ENCODE assay signal across 18 cellular contexts in genomic region chr9:126532489-126532888, GRCh38.
A peak's percentile ranks its signal among the peaks of the same experiment; 100 is the strongest.
DNase-seq lines count a peak whose midpoint lies in the region; ATAC-seq and TF ChIP-seq lines count a peak whose summit lies in the region.
"Had no signal": no experiment of that assay in that cellular context is flagged by ENCODE, and none has a peak within 500 bp of the region (broad histone marks: within the 10 kb centered on the region; RNA-seq: fewer than 3 reads in every experiment).

No MANE protein-coding gene starts in this region.

- H3K36me3 ChIP-seq in IMR-90 (ENCODE audit: control insufficient read depth, insufficient read depth, low read length) (no peaks in the 10 kb centered on the region), mesendoderm (ENCODE audit: control insufficient read depth, insufficient read depth, low read length) (no peaks in the 10 kb centered on the region)

- in situ Hi-C loops in IMR-90 (cut with MboI; ENCODE audit: low sequenced_read_pairs), result no loop called here

- no peak for DNase-seq in IMR-90
- no peak for DNase-seq in mesendoderm
- no peak for DNase-seq in activated CD4-positive, alpha-beta memory T cell treated with anti-CD3 and anti-CD28 coated beads, Interleukin-2, amount 10 ng/mL, durations not matched to agents 7 days and 5 days
- DNase-seq in central memory CD4-positive, alpha-beta T cell, result no peak
- DNase-seq in NCI-H2171 (lab: John Stamatoyannopoulos, UW), result no peak
- DNase-seq: activated CD4-positive, alpha-beta memory T cell treated with anti-CD3 and anti-CD28 coated beads for 36 hours; activated naive CD4-positive, alpha-beta T cell treated with anti-CD3 and anti-CD28 coated beads, Interleukin-2, amount 50 U/mL, for 16 hours; activated T-cell treated with anti-CD3 and anti-CD28 coated beads, Interleukin-2, amount 50 U/mL, for 1 hour; hippocampal formation; mammary epithelial cell; NCI-H1048; NCI-H510A treated with DMSO at 0.1 percent for 48 hours; retina had no signal

- H4K8ac ChIP-seq in IMR-90 (ENCODE audit: low read depth in 2 of 2, low read length in 2 of 2) (no peak overlapping the region), mesendoderm (ENCODE audit: low read depth, low read length) (no peak overlapping the region)

- H3K27ac Mint-ChIP-seq in stimulated activated memory B cell treated with anti-CD40 and anti-IgM and Interleukin-4, amounts not matched to agents 10 μg/mL and 1 μg/mL and 100 μg/mL, for 72 hours, result peak overlapping the region; percentile 95
- H3K27ac Mint-ChIP-seq in activated CD4-positive, alpha-beta memory T cell treated with anti-CD3 and anti-CD28 coated beads, Interleukin-2, amount 10 ng/mL, durations not matched to agents 7 days and 5 days, result no peak overlapping the region
- H3K27ac Mint-ChIP-seq: activated CD4-positive, alpha-beta memory T cell treated with anti-CD3 and anti-CD28 coated beads for 36 hours; T-helper 1 cell treated with Interleukin-12 subunit alpha and Interleukin-12 subunit beta and Interleukin-4 antibody, amounts not matched to agents 30 μg/mL and 1 μg/mL, for 36 hours had no signal

- no peak overlapping the region for H2AK5ac ChIP-seq in IMR-90 (ENCODE audit: low read depth, low read length)
- no peak overlapping the region for H2AK5ac ChIP-seq in mesendoderm (ENCODE audit: low read length)

- H3K27ac ChIP-seq in IMR-90 (ENCODE audit: insufficient read depth, low read length) (no peak overlapping the region), mesendoderm (ENCODE audit: low read depth, low read length) (no peak overlapping the region)
- H3K27ac ChIP-seq: VCaP had no signal

- H2BK5ac ChIP-seq in IMR-90 (ENCODE audit: low read depth, low read length, poor library complexity, severe bottlenecking) (no peak overlapping the region), mesendoderm (ENCODE audit: low read length) (no peak overlapping the region)

- H3K23ac ChIP-seq in IMR-90 (ENCODE audit: low read depth, low read length) (no peak overlapping the region), mesendoderm (ENCODE audit: low read length) (peak overlapping the region; percentile 38)

- no TSS peak for BruUV-seq in IMR-90 (replicated peaks; lab: Mats Ljungman, UMichigan)

- no peaks in the 10 kb centered on the region for H3K9me3 ChIP-seq in IMR-90 (ENCODE audit: control insufficient read depth, insufficient read depth, low read length)

- no peak overlapping the region for H2BK20ac ChIP-seq in IMR-90 (ENCODE audit: low read depth, low read length)

- no peak overlapping the region for H3K56ac ChIP-seq in IMR-90 (ENCODE audit: extremely low read depth, insufficient read depth, low read length)
- peak overlapping the region; percentile 19 for H3K56ac ChIP-seq in mesendoderm (ENCODE audit: low read length)

- H3K4me3 Mint-ChIP-seq in stimulated activated memory B cell treated with anti-CD40 and anti-IgM and Interleukin-4, amounts not matched to agents 10 μg/mL and 1 μg/mL and 100 μg/mL, for 72 hours, result no peak overlapping the region
- no peak overlapping the region for H3K4me3 Mint-ChIP-seq in activated CD4-positive, alpha-beta memory T cell treated with anti-CD3 and anti-CD28 coated beads, Interleukin-2, amount 10 ng/mL, durations not matched to agents 7 days and 5 days
- H3K4me3 Mint-ChIP-seq: activated CD4-positive, alpha-beta memory T cell treated with anti-CD3 and anti-CD28 coated beads for 36 hours; T-helper 1 cell treated with Interleukin-12 subunit alpha and Interleukin-12 subunit beta and Interleukin-4 antibody, amounts not matched to agents 30 μg/mL and 1 μg/mL, for 36 hours had no signal

- H3K9me3 Mint-ChIP-seq in stimulated activated memory B cell treated with anti-CD40 and anti-IgM and Interleukin-4, amounts not matched to agents 10 μg/mL and 1 μg/mL and 100 μg/mL, for 72 hours, result no peaks in the 10 kb centered on the region
- no peaks in the 10 kb centered on the region for H3K9me3 Mint-ChIP-seq in activated CD4-positive, alpha-beta memory T cell treated with anti-CD3 and anti-CD28 coated beads, Interleukin-2, amount 10 ng/mL, durations not matched to agents 7 days and 5 days
- H3K9me3 Mint-ChIP-seq: activated CD4-positive, alpha-beta memory T cell treated with anti-CD3 and anti-CD28 coated beads for 36 hours; T-helper 1 cell treated with Interleukin-12 subunit alpha and Interleukin-12 subunit beta and Interleukin-4 antibody, amounts not matched to agents 30 μg/mL and 1 μg/mL, for 36 hours had no signal

- intact Hi-C loops in IMR-90 (cut with micrococcal nuclease), result no loop called here

- no peaks in the 10 kb centered on the region for H3K36me3 Mint-ChIP-seq in stimulated activated memory B cell treated with anti-CD40 and anti-IgM and Interleukin-4, amounts not matched to agents 10 μg/mL and 1 μg/mL and 100 μg/mL, for 72 hours
- no peaks in the 10 kb centered on the region for H3K36me3 Mint-ChIP-seq in activated CD4-positive, alpha-beta memory T cell treated with anti-CD3 and anti-CD28 coated beads, Interleukin-2, amount 10 ng/mL, durations not matched to agents 7 days and 5 days (ENCODE audit: low read depth)
- H3K36me3 Mint-ChIP-seq: activated CD4-positive, alpha-beta memory T cell treated with anti-CD3 and anti-CD28 coated beads for 36 hours had no signal

- POLR2A ChIA-PET in IMR-90 (lab: Charles Lee; ENCODE audit: unreplicated experiment), result no interaction called here
- POLR2A ChIA-PET in activated CD4-positive, alpha-beta memory T cell treated with anti-CD3 and anti-CD28 coated beads, Interleukin-2, amount 10 ng/mL, durations not matched to agents 7 days and 5 days (lab: Charles Lee), result no interaction called here

- H2AK9ac ChIP-seq in IMR-90 (replicated peaks; ENCODE audit: low read depth, low read length, poor library complexity), result no peak overlapping the region

- H2AFZ ChIP-seq in IMR-90 (replicated peaks; ENCODE audit: low read length, poor library complexity), result no peak overlapping the region

- H3K4me1 ChIP-seq in IMR-90 (ENCODE audit: control insufficient read depth, insufficient read depth, low read length) (no peaks in the 10 kb centered on the region; the same call in 1 of the 2 replicates), mesendoderm (ENCODE audit: control insufficient read depth, low read depth, low read length) (peaks cover 1% of the 10 kb centered on the region)

- H4K5ac ChIP-seq in IMR-90 (ENCODE audit: low read depth, low read length), result no peak overlapping the region
- H4K5ac ChIP-seq in mesendoderm (ENCODE audit: low read length), result no peak overlapping the region

- TF ChIP-seq RAD21 in IMR-90 (IDR thresholded peaks at IDR 0.05; ENCODE audit: low read length), result no peak

- no peak overlapping the region for H3K4me3 ChIP-seq in IMR-90 (ENCODE audit: insufficient read depth, low read depth, low read length)
- H3K4me3 ChIP-seq in mesendoderm (ENCODE audit: low read length), result no peak overlapping the region

- H4K91ac ChIP-seq in IMR-90 (ENCODE audit: insufficient read depth, low read depth, low read length), result no peak overlapping the region

- no peak overlapping the region for H3K4ac ChIP-seq in IMR-90 (ENCODE audit: low read depth, low read length)
- no peak overlapping the region for H3K4ac ChIP-seq in mesendoderm (ENCODE audit: low read depth, low read length)

- no peaks in the 10 kb centered on the region for H3K9me1 ChIP-seq in IMR-90 (ENCODE audit: insufficient read depth, low read length)

- H3K79me1 ChIP-seq in IMR-90 (ENCODE audit: low read depth in 1 of 2, low read length in 2 of 2) (no peaks in the 10 kb centered on the region), mesendoderm (ENCODE audit: low read length) (no peaks in the 10 kb centered on the region)

- no peak overlapping the region for H2BK15ac ChIP-seq in IMR-90 (ENCODE audit: low read depth, low read length)
- H2BK15ac ChIP-seq in mesendoderm (replicated peaks; ENCODE audit: low read depth), result no peak overlapping the region

- CTCF ChIA-PET in IMR-90 (lab: Yijun Ruan, JAX), result no interaction called here
- CTCF ChIA-PET in activated CD4-positive, alpha-beta memory T cell treated with anti-CD3 and anti-CD28 coated beads, Interleukin-2, amount 10 ng/mL, durations not matched to agents 7 days and 5 days (lab: Charles Lee), result interaction anchor here (1.3 kb wide), 1 partner anchor 14 kb away, joined by 3 read pairs; no protein-coding TSS in a partner anchor

- dilution Hi-C loops in IMR-90 (cut with HindIII; ENCODE audit: low sequenced_read_pairs, unreplicated experiment), result no loop called here

- H3K18ac ChIP-seq in IMR-90 (ENCODE audit: low read depth, low read length) (no peak overlapping the region), mesendoderm (ENCODE audit: low read length) (no peak overlapping the region)

- no peaks in the 10 kb centered on the region for H3K27me3 Mint-ChIP-seq in stimulated activated memory B cell treated with anti-CD40 and anti-IgM and Interleukin-4, amounts not matched to agents 10 μg/mL and 1 μg/mL and 100 μg/mL, for 72 hours
- H3K27me3 Mint-ChIP-seq in activated CD4-positive, alpha-beta memory T cell treated with anti-CD3 and anti-CD28 coated beads, Interleukin-2, amount 10 ng/mL, durations not matched to agents 7 days and 5 days, result peaks cover 28% of the 10 kb centered on the region

- H3K9ac ChIP-seq in IMR-90 (ENCODE audit: low read depth, low read length) (no peak overlapping the region), mesendoderm (ENCODE audit: low read length) (no peak overlapping the region)

- H3K14ac ChIP-seq in IMR-90 (replicated peaks; ENCODE audit: low read depth, low read length), result no peak overlapping the region

- no peak for TF ChIP-seq CTCF in IMR-90 (conservative IDR thresholded peaks at IDR 0.05; ENCODE audit: low read depth, low read length)

- no peaks in the 10 kb centered on the region for H4K20me1 ChIP-seq in IMR-90 (ENCODE audit: insufficient read depth, low read length)

- 74% methylated on average over 3 of the region's 8 CpGs; no CpG with 5 or more reads in 1 of the 2 experiments for WGBS in IMR-90 (ENCODE audit: extremely low coverage in 2 of 2, insufficient read length in 1 of 2), 2 experiments
- WGBS in mesendoderm (ENCODE audit: extremely low coverage, insufficient coverage, low lambda C conversion rate), result no CpG with 5 or more reads among the region's 8 CpGs

- TF ChIP-seq POLR2A in IMR-90 (IDR thresholded peaks at IDR 0.05; ENCODE audit: low read depth, low read length), result no peak

- H2BK120ac ChIP-seq in IMR-90 (ENCODE audit: low read depth, low read length) (no peak overlapping the region), mesendoderm (ENCODE audit: low read depth, low read length) (no peak overlapping the region)

- 0 out of 2 replicates have a peak, but pooled peaks have one; percentile 38 for ATAC-seq in IMR-90 (ENCODE audit: low read depth)
- ATAC-seq in esophagus mucosa, result peak; percentile 17
- ATAC-seq in stimulated activated memory B cell treated with anti-CD40 and anti-IgM and Interleukin-4, amounts not matched to agents 10 μg/mL and 1 μg/mL and 100 μg/mL, for 72 hours, result no peak
- no peak for ATAC-seq in GM18520 (IDR thresholded peaks at IDR 0.05; ENCODE audit: unreplicated experiment)

- H3K27me3 ChIP-seq in IMR-90 (ENCODE audit: control insufficient read depth, insufficient read depth, low read length) (peaks cover 76% of the 10 kb centered on the region), mesendoderm (ENCODE audit: insufficient read depth, low read length, poor library complexity) (no peaks in the 10 kb centered on the region)

- H3K4me1 Mint-ChIP-seq in stimulated activated memory B cell treated with anti-CD40 and anti-IgM and Interleukin-4, amounts not matched to agents 10 μg/mL and 1 μg/mL and 100 μg/mL, for 72 hours, result peaks cover 54% of the 10 kb centered on the region
- no peaks in the 10 kb centered on the region for H3K4me1 Mint-ChIP-seq in activated CD4-positive, alpha-beta memory T cell treated with anti-CD3 and anti-CD28 coated beads, Interleukin-2, amount 10 ng/mL, durations not matched to agents 7 days and 5 days

- H3K4me2 ChIP-seq in IMR-90 (ENCODE audit: low read depth, low read length) (no peak overlapping the region), mesendoderm (ENCODE audit: low read length) (no peak overlapping the region)

- H3K79me2 ChIP-seq in mesendoderm (ENCODE audit: control insufficient read depth, insufficient read depth, low read length), result no peaks in the 10 kb centered on the region

Comparison
In these comparisons a context has a peak if more than half of its experiments do, and no peak if none do; other contexts are left out.
1. ATAC-seq: peak in IMR-90 (single experiment) and esophagus mucosa (single experiment); none in stimulated activated memory B cell treated with anti-CD40 and anti-IgM and Interleukin-4, amounts not matched to agents 10 μg/mL and 1 μg/mL and 100 μg/mL, for 72 hours (single experiment) and GM18520 (single experiment).